Comparison of ENCODE assay signal across 27 cellular contexts in genomic region chr22:30338802-30339201, GRCh38.
"Had no signal": no experiment of that assay in that cellular context is flagged by ENCODE, and none has a peak within 500 bp of the region (broad histone marks: within the 10 kb centered on the region; RNA-seq: fewer than 3 reads in every experiment).

No MANE protein-coding gene starts in this region.

- H3K27me3 Mint-ChIP-seq: dendritic cell treated with granulocyte-macrophage colony-stimulating factor and Interleukin-4, amounts not matched to agents 40 ng/mL and 50 ng/mL, for 4 days; naive B cell; natural killer cell treated with Interleukin-12 subunit alpha and Interleukin-12 subunit beta and Interleukin-15 and Interleukin-18, amount 100 ng/mL, for 72 hours had no signal

- H3K4me3 ChIP-seq: colonic mucosa, esophagus muscularis mucosa, gastroesophageal sphincter, heart left ventricle, lower lobe of right lung, prostate gland, right atrium auricular region, smooth muscle cell, testis, tibial nerve, upper lobe of left lung had no signal

- H3K27ac ChIP-seq: colonic mucosa, foreskin keratinocyte, lower lobe of right lung, neutrophil, prostate gland had no signal

- H3K4me2 ChIP-seq: smooth muscle cell had no signal

- H3K9me3 ChIP-seq: colonic mucosa, esophagus muscularis mucosa, gastroesophageal sphincter, heart left ventricle, lower lobe of right lung, neutrophil, prostate gland, right atrium auricular region, testis, tibial nerve, upper lobe of left lung had no signal

- H3K4me3 Mint-ChIP-seq: dendritic cell treated with granulocyte-macrophage colony-stimulating factor and Interleukin-4, amounts not matched to agents 40 ng/mL and 50 ng/mL, for 4 days; natural killer cell treated with Interleukin-12 subunit alpha and Interleukin-12 subunit beta and Interleukin-15 and Interleukin-18, amount 100 ng/mL, for 72 hours; neural crest cell had no signal

- H3K27ac Mint-ChIP-seq: dendritic cell treated with granulocyte-macrophage colony-stimulating factor and Interleukin-4, amounts not matched to agents 40 ng/mL and 50 ng/mL, for 4 days; natural killer cell treated with Interleukin-12 subunit alpha and Interleukin-12 subunit beta and Interleukin-15 and Interleukin-18, amount 100 ng/mL, for 72 hours had no signal

- H3K9me3 Mint-ChIP-seq: dendritic cell treated with granulocyte-macrophage colony-stimulating factor and Interleukin-4, amounts not matched to agents 40 ng/mL and 50 ng/mL, for 4 days; naive B cell; natural killer cell treated with Interleukin-12 subunit alpha and Interleukin-12 subunit beta and Interleukin-15 and Interleukin-18, amount 100 ng/mL, for 72 hours; neural crest cell had no signal

- ATAC-seq: foreskin keratinocyte; gastroesophageal sphincter; heart left ventricle; left cardiac atrium; left ventricle myocardium superior; lower lobe of right lung; natural killer cell treated with Interleukin-12 subunit alpha and Interleukin-12 subunit beta and Interleukin-15 and Interleukin-18, amount 100 ng/mL, for 72 hours; sciatic nerve; stimulated activated naive CD8-positive, alpha-beta T cell treated with anti-CD3 and anti-CD28 coated beads, Interleukin-15, Interleukin-2, amounts not matched to agents 100 U/mL and 50 U/mL, for 24 hours had no signal

- H3K27me3 ChIP-seq: colonic mucosa, esophagus muscularis mucosa, foreskin keratinocyte, gastroesophageal sphincter, heart left ventricle, neutrophil, right atrium auricular region, testis, tibial nerve, upper lobe of left lung had no signal

- DNase-seq: colonic mucosa; effector CD8-positive, alpha-beta T cell; foreskin keratinocyte; heart left ventricle; hippocampal formation; left cardiac atrium; left ventricle myocardium superior; lower lobe of right lung; naive B cell; stimulated activated CD4-positive, alpha-beta T cell treated with anti-CD3 and anti-CD28 coated beads, Interleukin-12 subunit alpha, Interleukin-12 subunit beta, amount 100 ng/mL, for 4 hours; stimulated activated CD4-positive, alpha-beta T cell treated with anti-CD3 and anti-CD28 coated beads, Interleukin-1b, Interleukin-23, amount 100 ng/mL, for 48 hours; stimulated activated CD4-positive, alpha-beta T cell treated with anti-CD3 and anti-CD28 coated beads, Interleukin-4, amount 100 ng/mL, for 1 hour; stimulated activated CD8-positive, alpha-beta memory T cell treated with anti-CD3 and anti-CD28 coated beads, Interleukin-4, amount 100 ng/mL, for 48 hours; stimulated activated naive CD8-positive, alpha-beta T cell treated with anti-CD3 and anti-CD28 coated beads, Interleukin-15, Interleukin-2, amounts not matched to agents 100 U/mL and 50 U/mL, for 24 hours; testis; upper lobe of left lung had no signal

- H3K4me1 ChIP-seq: colonic mucosa, foreskin keratinocyte, lower lobe of right lung, prostate gland, upper lobe of left lung had no signal
